34 cellular contexts compared by ENCODE assay signal in the genomic region with DNA sequence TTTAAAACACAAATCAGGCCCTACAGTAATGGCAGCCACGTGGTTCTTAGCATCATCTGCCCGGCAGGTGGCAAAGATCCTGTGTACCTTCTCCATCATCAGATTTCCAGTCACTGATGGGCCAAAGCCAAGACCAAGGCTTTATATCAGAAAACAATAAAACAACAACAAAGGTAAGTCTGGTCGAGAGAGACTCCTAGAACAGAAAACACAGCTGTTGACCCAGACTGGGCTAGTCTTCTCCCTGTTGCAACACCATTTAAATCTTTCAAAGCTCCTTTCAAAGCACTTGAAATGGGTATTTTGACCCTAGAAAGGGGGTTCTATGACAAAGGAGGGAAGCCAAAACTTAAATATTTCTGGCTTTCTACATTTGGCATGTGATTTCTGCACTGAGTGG.
"Had no signal": no experiment of that assay in that cellular context is flagged by ENCODE, and none has a peak within 500 bp of the region (broad histone marks: within the 10 kb centered on the region; RNA-seq: fewer than 3 reads in every experiment).

No MANE protein-coding gene starts in this region.

- H3K27ac Mint-ChIP-seq: activated B cell treated with CpG ODN at 0.5 μM for 24 hours; activated CD4-positive, alpha-beta memory T cell treated with anti-CD3 and anti-CD28 coated beads, Interleukin-2, amount 10 ng/mL, durations not matched to agents 7 days and 5 days; activated CD4-positive, alpha-beta T cell treated with anti-CD3 and anti-CD28 coated beads, Interleukin-2, amount 10 ng/mL, durations not matched to agents 24 days and 14 days; activated CD8-positive, alpha-beta memory T cell treated with anti-CD3 and anti-CD28 coated beads, Interleukin-2, amount 10 ng/mL, durations not matched to agents 7 days and 5 days; activated CD8-positive, alpha-beta T cell treated with anti-CD3 and anti-CD28 coated beads, Interleukin-2, amount 10 ng/mL, durations not matched to agents 7 days and 5 days; activated naive CD4-positive, alpha-beta T cell treated with anti-CD3 and anti-CD28 coated beads, Interleukin-2, amount 10 ng/mL, durations not matched to agents 7 days and 5 days; activated naive CD4-positive, alpha-beta T cell treated with anti-CD3 and anti-CD28 coated beads, Interleukin-2, amount 50 U/mL, for 24 hours; activated naive CD8-positive, alpha-beta T cell; activated naive CD8-positive, alpha-beta T cell treated with anti-CD3 and anti-CD28 coated beads, Interleukin-2, amount 10 ng/mL, durations not matched to agents 7 days and 5 days; activated naive CD8-positive, alpha-beta T cell treated with anti-CD3 and anti-CD28 coated beads, Interleukin-2, amount 50 U/mL, for 24 hours; activated T-cell treated with anti-CD3 and anti-CD28 coated beads, Interleukin-2, amount 50 U/mL, for 24 hours; activated T-helper 2 cell treated with anti-CD3 and anti-CD28 coated beads, Interferon-gamma antibody, Interleukin-2, Interleukin-4, amounts not matched to agents 10 μg/mL and 5 μg/mL and 100 μg/mL, durations not matched to agents 14 hours and 24 hours and 36 hours; brain; T-helper 1 cell treated with Interleukin-12 subunit alpha and Interleukin-12 subunit beta and Interleukin-4 antibody, amounts not matched to agents 30 μg/mL and 1 μg/mL, for 36 hours; T-helper 2 cell treated with Interferon-gamma antibody and Interleukin-4, amounts not matched to agents 5 μg/mL and 100 μg/mL, for 36 hours had no signal

- H3K4me1 ChIP-seq: ascending aorta, breast epithelium had no signal

- H3K4me1 Mint-ChIP-seq: activated B cell treated with CpG ODN at 0.5 μM for 24 hours; activated CD4-positive, alpha-beta memory T cell treated with anti-CD3 and anti-CD28 coated beads, Interleukin-2, amount 10 ng/mL, durations not matched to agents 7 days and 5 days; activated CD4-positive, alpha-beta T cell treated with anti-CD3 and anti-CD28 coated beads, Interleukin-2, amount 10 ng/mL, durations not matched to agents 24 days and 14 days; activated CD8-positive, alpha-beta memory T cell treated with anti-CD3 and anti-CD28 coated beads, Interleukin-2, amount 10 ng/mL, durations not matched to agents 7 days and 5 days; activated naive CD4-positive, alpha-beta T cell treated with anti-CD3 and anti-CD28 coated beads, Interleukin-2, amount 10 ng/mL, durations not matched to agents 7 days and 5 days; activated naive CD4-positive, alpha-beta T cell treated with anti-CD3 and anti-CD28 coated beads, Interleukin-2, amount 50 U/mL, for 24 hours; activated naive CD8-positive, alpha-beta T cell treated with anti-CD3 and anti-CD28 coated beads, Interleukin-2, amount 10 ng/mL, durations not matched to agents 7 days and 5 days; activated naive CD8-positive, alpha-beta T cell treated with anti-CD3 and anti-CD28 coated beads, Interleukin-2, amount 50 U/mL, for 24 hours; brain had no signal

- ATAC-seq: activated CD8-positive, alpha-beta memory T cell treated with anti-CD3 and anti-CD28 coated beads, Interleukin-2, amount 10 ng/mL, durations not matched to agents 7 days and 5 days; activated CD8-positive, alpha-beta T cell treated with anti-CD3 and anti-CD28 coated beads, Interleukin-2, amount 10 ng/mL, durations not matched to agents 7 days and 5 days; activated naive CD8-positive, alpha-beta T cell treated with anti-CD3 and anti-CD28 coated beads, Interleukin-2, amount 50 U/mL, for 24 hours had no signal

- H3K4me3 ChIP-seq: ascending aorta, breast epithelium had no signal

- H3K27me3 Mint-ChIP-seq: activated B cell treated with CpG ODN at 0.5 μM for 24 hours; activated CD4-positive, alpha-beta memory T cell treated with anti-CD3 and anti-CD28 coated beads, Interleukin-2, amount 10 ng/mL, durations not matched to agents 7 days and 5 days; activated CD4-positive, alpha-beta T cell treated with anti-CD3 and anti-CD28 coated beads, Interleukin-2, amount 10 ng/mL, durations not matched to agents 24 days and 14 days; activated CD8-positive, alpha-beta memory T cell treated with anti-CD3 and anti-CD28 coated beads, Interleukin-2, amount 10 ng/mL, durations not matched to agents 7 days and 5 days; activated naive CD4-positive, alpha-beta T cell treated with anti-CD3 and anti-CD28 coated beads, Interleukin-2, amount 10 ng/mL, durations not matched to agents 7 days and 5 days; activated naive CD4-positive, alpha-beta T cell treated with anti-CD3 and anti-CD28 coated beads, Interleukin-2, amount 50 U/mL, for 24 hours; activated naive CD8-positive, alpha-beta T cell; activated naive CD8-positive, alpha-beta T cell treated with anti-CD3 and anti-CD28 coated beads, Interleukin-2, amount 10 ng/mL, durations not matched to agents 7 days and 5 days; activated naive CD8-positive, alpha-beta T cell treated with anti-CD3 and anti-CD28 coated beads, Interleukin-2, amount 50 U/mL, for 24 hours; activated T-cell treated with anti-CD3 and anti-CD28 coated beads, Interleukin-2, amount 50 U/mL, for 24 hours; brain had no signal

- H3K9me3 Mint-ChIP-seq: activated CD4-positive, alpha-beta T cell treated with anti-CD3 and anti-CD28 coated beads, Interleukin-2, amount 10 ng/mL, durations not matched to agents 24 days and 14 days; activated naive CD8-positive, alpha-beta T cell treated with anti-CD3 and anti-CD28 coated beads, Interleukin-2, amount 50 U/mL, for 24 hours; activated T-helper 2 cell treated with anti-CD3 and anti-CD28 coated beads, Interferon-gamma antibody, Interleukin-2, Interleukin-4, amounts not matched to agents 10 μg/mL and 5 μg/mL and 100 μg/mL, durations not matched to agents 14 hours and 24 hours and 36 hours had no signal

- H3K27ac ChIP-seq: ascending aorta, breast epithelium, VCaP had no signal

- H3K36me3 Mint-ChIP-seq: activated CD8-positive, alpha-beta memory T cell treated with anti-CD3 and anti-CD28 coated beads, Interleukin-2, amount 10 ng/mL, durations not matched to agents 7 days and 5 days; activated naive CD4-positive, alpha-beta T cell treated with anti-CD3 and anti-CD28 coated beads, Interleukin-2, amount 10 ng/mL, durations not matched to agents 7 days and 5 days; activated naive CD4-positive, alpha-beta T cell treated with anti-CD3 and anti-CD28 coated beads, Interleukin-2, amount 50 U/mL, for 24 hours; activated naive CD8-positive, alpha-beta T cell; activated naive CD8-positive, alpha-beta T cell treated with anti-CD3 and anti-CD28 coated beads, Interleukin-2, amount 10 ng/mL, durations not matched to agents 7 days and 5 days; brain had no signal

- H3K36me3 ChIP-seq: ascending aorta, breast epithelium had no signal

- H3K4me3 Mint-ChIP-seq: activated B cell treated with CpG ODN at 0.5 μM for 24 hours; activated CD4-positive, alpha-beta memory T cell treated with anti-CD3 and anti-CD28 coated beads, Interleukin-2, amount 10 ng/mL, durations not matched to agents 7 days and 5 days; activated CD4-positive, alpha-beta T cell treated with anti-CD3 and anti-CD28 coated beads, Interleukin-2, amount 10 ng/mL, durations not matched to agents 24 days and 14 days; activated CD8-positive, alpha-beta memory T cell treated with anti-CD3 and anti-CD28 coated beads, Interleukin-2, amount 10 ng/mL, durations not matched to agents 7 days and 5 days; activated CD8-positive, alpha-beta T cell treated with anti-CD3 and anti-CD28 coated beads, Interleukin-2, amount 10 ng/mL, durations not matched to agents 7 days and 5 days; activated naive CD4-positive, alpha-beta T cell treated with anti-CD3 and anti-CD28 coated beads, Interleukin-2, amount 10 ng/mL, durations not matched to agents 7 days and 5 days; activated naive CD4-positive, alpha-beta T cell treated with anti-CD3 and anti-CD28 coated beads, Interleukin-2, amount 50 U/mL, for 24 hours; activated naive CD8-positive, alpha-beta T cell; activated naive CD8-positive, alpha-beta T cell treated with anti-CD3 and anti-CD28 coated beads, Interleukin-2, amount 10 ng/mL, durations not matched to agents 7 days and 5 days; activated naive CD8-positive, alpha-beta T cell treated with anti-CD3 and anti-CD28 coated beads, Interleukin-2, amount 50 U/mL, for 24 hours; activated T-cell treated with anti-CD3 and anti-CD28 coated beads, Interleukin-2, amount 50 U/mL, for 24 hours; brain; T-helper 1 cell treated with Interleukin-12 subunit alpha and Interleukin-12 subunit beta and Interleukin-4 antibody, amounts not matched to agents 30 μg/mL and 1 μg/mL, for 36 hours; T-helper 2 cell treated with Interferon-gamma antibody and Interleukin-4, amounts not matched to agents 5 μg/mL and 100 μg/mL, for 36 hours had no signal

- H3K9me3 ChIP-seq: ascending aorta, breast epithelium had no signal

- DNase-seq: activated B cell treated with CpG ODN at 0.5 μM for 24 hours; activated CD4-positive, alpha-beta memory T cell treated with anti-CD3 and anti-CD28 coated beads, Interleukin-2, amount 10 ng/mL, durations not matched to agents 7 days and 5 days; activated CD4-positive, alpha-beta T cell treated with anti-CD3 and anti-CD28 coated beads for 4 hours; activated CD4-positive, alpha-beta T cell treated with anti-CD3 and anti-CD28 coated beads, Interleukin-2, amount 10 ng/mL, durations not matched to agents 24 days and 14 days; activated CD4-positive, alpha-beta T cell treated with anti-CD3 and anti-CD28 coated beads, Interleukin-2, amount 50 U/mL, for 1 hour; activated CD4-positive, alpha-beta T cell treated with anti-CD3 and anti-CD28 coated beads, Interleukin-2, amount 50 U/mL, for 48 hours; activated CD4-positive, CD25-positive, alpha-beta regulatory T cell treated with anti-CD3 and anti-CD28 coated beads, Interleukin-2, amount 50 U/mL, for 72 hours; activated CD8-positive, alpha-beta memory T cell treated with anti-CD3 and anti-CD28 coated beads for 24 hours; activated CD8-positive, alpha-beta memory T cell treated with anti-CD3 and anti-CD28 coated beads, Interleukin-2, amount 10 ng/mL, durations not matched to agents 7 days and 5 days; activated CD8-positive, alpha-beta memory T cell treated with anti-CD3 and anti-CD28 coated beads, Interleukin-2, amount 50 U/mL, for 48 hours; activated CD8-positive, alpha-beta T cell treated with anti-CD3 and anti-CD28 coated beads, Interleukin-2, amount 10 ng/mL, durations not matched to agents 7 days and 5 days; activated effector memory CD4-positive, alpha-beta T cell treated with Interleukin-2 at 50 U/mL for 16 hours; activated gamma-delta T cell; activated naive CD4-positive, alpha-beta T cell treated with anti-CD3 and anti-CD28 coated beads, Interleukin-2, amount 10 ng/mL, durations not matched to agents 7 days and 5 days; activated naive CD4-positive, alpha-beta T cell treated with Interleukin-2 at 50 U/mL for 16 hours; activated naive CD8-positive, alpha-beta T cell treated with anti-CD3 and anti-CD28 coated beads, Interleukin-2, amount 10 ng/mL, durations not matched to agents 7 days and 5 days; activated naive CD8-positive, alpha-beta T cell treated with anti-CD3 and anti-CD28 coated beads, Interleukin-2, amount 50 U/mL, for 24 hours; activated T-cell treated with anti-CD3 and anti-CD28 coated beads, Interleukin-2, amount 50 U/mL, for 24 hours; activated T-cell treated with anti-CD3 and anti-CD28 coated beads, Interleukin-2, amount 50 U/mL, for 48 hours; amygdala; anterior cingulate cortex; central memory CD4-positive, alpha-beta T cell; T-helper 1 cell; T-helper 2 cell; T-helper 9 cell had no signal

- H3K27me3 ChIP-seq: ascending aorta, breast epithelium had no signal
